In the genomic region with DNA sequence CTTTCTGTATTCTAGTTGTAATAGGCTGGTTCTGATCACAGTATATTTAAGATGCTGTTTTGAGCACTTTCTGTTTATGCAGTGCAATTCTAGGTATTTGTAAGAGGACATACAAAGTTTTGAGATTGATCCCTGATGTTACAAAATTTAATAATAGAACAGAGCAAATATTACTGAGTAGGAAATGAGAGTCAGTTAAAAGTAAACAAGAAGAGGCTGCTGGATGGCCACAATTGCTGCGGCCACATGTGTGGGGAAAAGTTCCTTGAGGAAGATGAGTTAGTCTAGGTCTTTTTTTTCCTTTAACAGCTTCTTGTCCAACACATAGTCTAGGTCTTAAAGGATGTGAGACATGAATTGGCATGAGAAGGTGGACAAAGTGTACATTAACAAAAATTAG, we compare ENCODE assay signal across 19 cellular contexts. TPM values are rescaled to one million over a fixed set of nuclear protein-coding genes. Genes with fewer than 3 reads are reported as not detected.
DNase-seq lines count a peak whose midpoint lies in the region; ATAC-seq and TF ChIP-seq lines count a peak whose summit lies in the region.
"Had no signal": no experiment of that assay in that cellular context is flagged by ENCODE, and none has a peak within 500 bp of the region (broad histone marks: within the 10 kb centered on the region; RNA-seq: fewer than 3 reads in every experiment).

No MANE protein-coding gene starts in this region.

- WGBS in right lobe of liver (ENCODE audit: insufficient coverage, low coverage, low lambda C conversion rate, missing lambda C conversion rate): 5% methylated on average over 1 of the region's 1 CpG
- WGBS in stomach, 5 donors: 29 to 41% (median 34%) methylated on average over 1 of the region's 1 CpG

- H3K4me1 Mint-ChIP-seq in activated T-cell treated with anti-CD3 and anti-CD28 coated beads, Interleukin-2, amount 50 U/mL, for 72 hours (ENCODE audit: low read depth): peaks cover 59% of the 10 kb centered on the region
- H3K4me1 Mint-ChIP-seq in activated T-cell treated with anti-CD3 and anti-CD28 coated beads, Interleukin-2, amount 50 U/mL, for 4 hours (ENCODE audit: low read depth): peaks cover 62% of the 10 kb centered on the region
- H3K4me1 Mint-ChIP-seq in activated naive CD8-positive, alpha-beta T cell treated with anti-CD3 and anti-CD28 coated beads, Interleukin-2, amount 10 ng/mL, durations not matched to agents 7 days and 5 days: peaks cover 35% of the 10 kb centered on the region

- TF ChIP-seq CTCF in right lobe of liver (IDR thresholded peaks at IDR 0.05) (no peak), stomach (IDR thresholded peaks at IDR 0.05) (no peak)

- H3K4me1 ChIP-seq in right lobe of liver: peaks cover 0 to 50% (median 8%) of the 10 kb centered on the region in 4 donors
- H3K4me1 ChIP-seq in stomach: peaks cover 17 to 83% (median 54%) of the 10 kb centered on the region in 4 donors

- no peak overlapping the region for H3K27ac ChIP-seq in right lobe of liver
- peak overlapping the region in 3 of 5 donors; percentile 3 to 50 (median 42) for H3K27ac ChIP-seq in stomach
- H3K27ac ChIP-seq: PC-9 had no signal

- peak overlapping the region; percentile 9 to 67 for H3K4me3 Mint-ChIP-seq in activated T-cell treated with anti-CD3 and anti-CD28 coated beads, Interleukin-2, amount 50 U/mL, for 72 hours
- H3K4me3 Mint-ChIP-seq in activated T-cell treated with anti-CD3 and anti-CD28 coated beads, Interleukin-2, amount 50 U/mL, for 4 hours: no peak overlapping the region
- no peak overlapping the region for H3K4me3 Mint-ChIP-seq in activated naive CD8-positive, alpha-beta T cell treated with anti-CD3 and anti-CD28 coated beads, Interleukin-2, amount 10 ng/mL, durations not matched to agents 7 days and 5 days

- POLR2A ChIA-PET in activated naive CD8-positive, alpha-beta T cell treated with anti-CD3 and anti-CD28 coated beads, Interleukin-2, amount 10 ng/mL, durations not matched to agents 7 days and 5 days (lab: Charles Lee): interaction anchor here (1.1 to 4.7 kb wide), 2 partner anchors 11 to 20 kb away, joined by 4 to 36 read pairs; a partner anchor contains a TSS

- H3K4me3 ChIP-seq in right lobe of liver (no peak overlapping the region), stomach (no peak overlapping the region)
- H3K4me3 ChIP-seq: PC-9, thyroid gland had no signal

- TF ChIP-seq POLR2A in right lobe of liver (IDR thresholded peaks at IDR 0.05): no peak
- TF ChIP-seq POLR2A in stomach (IDR thresholded peaks at IDR 0.05): no peak

- ATAC-seq in activated T-cell treated with anti-CD3 and anti-CD28 coated beads, Interleukin-2, amount 50 U/mL, for 72 hours (replicated peaks in 1 of 2): no peak
- ATAC-seq in activated T-cell treated with anti-CD3 and anti-CD28 coated beads, Interleukin-2, amount 50 U/mL, for 4 hours: no peak
- no peak for ATAC-seq in activated naive CD8-positive, alpha-beta T cell treated with anti-CD3 and anti-CD28 coated beads, Interleukin-2, amount 10 ng/mL, durations not matched to agents 7 days and 5 days (ENCODE audit: low read depth)
- ATAC-seq in right lobe of liver: peak in 3 of 4 donors; percentile 25 to 56 (median 26)

- no peaks in the 10 kb centered on the region for H3K9me3 Mint-ChIP-seq in activated T-cell treated with anti-CD3 and anti-CD28 coated beads, Interleukin-2, amount 50 U/mL, for 72 hours
- H3K9me3 Mint-ChIP-seq in activated T-cell treated with anti-CD3 and anti-CD28 coated beads, Interleukin-2, amount 50 U/mL, for 4 hours: no peaks in the 10 kb centered on the region
- H3K9me3 Mint-ChIP-seq in activated naive CD8-positive, alpha-beta T cell treated with anti-CD3 and anti-CD28 coated beads, Interleukin-2, amount 10 ng/mL, durations not matched to agents 7 days and 5 days: no peaks in the 10 kb centered on the region

- H3K27me3 ChIP-seq in right lobe of liver (no peaks in the 10 kb centered on the region), stomach (no peaks in the 10 kb centered on the region)
- H3K27me3 ChIP-seq: thyroid gland had no signal

- H3K9me3 ChIP-seq in right lobe of liver (no peaks in the 10 kb centered on the region), stomach (no peaks in the 10 kb centered on the region)
- H3K9me3 ChIP-seq: thyroid gland had no signal

- TF ChIP-seq EP300 in stomach (IDR thresholded peaks at IDR 0.05): no peak

- no peak for DNase-seq in activated T-cell treated with anti-CD3 and anti-CD28 coated beads, Interleukin-2, amount 50 U/mL, for 72 hours
- DNase-seq in activated T-cell treated with anti-CD3 and anti-CD28 coated beads, Interleukin-2, amount 50 U/mL, for 4 hours: no peak
- no peak for DNase-seq in activated naive CD8-positive, alpha-beta T cell treated with anti-CD3 and anti-CD28 coated beads, Interleukin-2, amount 10 ng/mL, durations not matched to agents 7 days and 5 days
- no peak for DNase-seq in right lobe of liver
- DNase-seq in stomach: no peak
- no peak for DNase-seq in stimulated activated naive CD4-positive, alpha-beta T cell treated with Interleukin-2 at 50 U/mL for 16 hours (lab: John Stamatoyannopoulos, UW)
- no peak for DNase-seq in KG1 (lab: John Stamatoyannopoulos, UW)
- DNase-seq in NCI-H128 (lab: John Stamatoyannopoulos, UW; ENCODE audit: unreplicated experiment): no peak
- DNase-seq: activated CD4-positive, alpha-beta T cell treated with anti-CD3 and anti-CD28 coated beads for 1 hour; activated effector memory CD4-positive, alpha-beta T cell treated with Interleukin-2 at 50 U/mL for 16 hours; DND-41; erythroblast; hippocampal formation; left ventricle myocardium superior; NCI-H1092; NCI-H446 treated with DMSO at 0.1 percent for 48 hours; nucleus accumbens; PC-9; thyroid gland had no signal

- peak overlapping the region; percentile 90 for H3K27ac Mint-ChIP-seq in activated T-cell treated with anti-CD3 and anti-CD28 coated beads, Interleukin-2, amount 50 U/mL, for 72 hours
- H3K27ac Mint-ChIP-seq in activated naive CD8-positive, alpha-beta T cell treated with anti-CD3 and anti-CD28 coated beads, Interleukin-2, amount 10 ng/mL, durations not matched to agents 7 days and 5 days: peak overlapping the region; percentile 55

- H3K36me3 Mint-ChIP-seq in activated T-cell treated with anti-CD3 and anti-CD28 coated beads, Interleukin-2, amount 50 U/mL, for 72 hours (ENCODE audit: insufficient read depth in 2 of 2): peaks cover 0 to 2% of the 10 kb centered on the region in 2 donors
- H3K36me3 Mint-ChIP-seq in activated T-cell treated with anti-CD3 and anti-CD28 coated beads, Interleukin-2, amount 50 U/mL, for 4 hours (ENCODE audit: insufficient read depth): peaks cover 5% of the 10 kb centered on the region
- peaks cover 17% of the 10 kb centered on the region for H3K36me3 Mint-ChIP-seq in activated naive CD8-positive, alpha-beta T cell treated with anti-CD3 and anti-CD28 coated beads, Interleukin-2, amount 10 ng/mL, durations not matched to agents 7 days and 5 days

- no peaks in the 10 kb centered on the region for H3K36me3 ChIP-seq in right lobe of liver
- no peaks in the 10 kb centered on the region for H3K36me3 ChIP-seq in stomach
- H3K36me3 ChIP-seq: thyroid gland had no signal

- no peaks in the 10 kb centered on the region for H3K27me3 Mint-ChIP-seq in activated T-cell treated with anti-CD3 and anti-CD28 coated beads, Interleukin-2, amount 50 U/mL, for 72 hours (ENCODE audit: low read depth)
- H3K27me3 Mint-ChIP-seq in activated T-cell treated with anti-CD3 and anti-CD28 coated beads, Interleukin-2, amount 50 U/mL, for 4 hours (ENCODE audit: low read depth): no peaks in the 10 kb centered on the region
- no peaks in the 10 kb centered on the region for H3K27me3 Mint-ChIP-seq in activated naive CD8-positive, alpha-beta T cell treated with anti-CD3 and anti-CD28 coated beads, Interleukin-2, amount 10 ng/mL, durations not matched to agents 7 days and 5 days

- intact Hi-C loops in right lobe of liver (cut with DNase I): no loop called here
- intact Hi-C loops in stomach (cut with DNase I; ENCODE audit: low total_unique reads): no loop called here

RNA-seq across cellular contexts. Expression of a gene that starts 11.3 kb away (rescaled TPM):
- 10 to 100 TPM; 67.5 to 69.3 TPM for total RNA-seq in activated T-cell treated with anti-CD3 and anti-CD28 coated beads, Interleukin-2, amount 50 U/mL, for 72 hours
- total RNA-seq in activated T-cell treated with anti-CD3 and anti-CD28 coated beads, Interleukin-2, amount 50 U/mL, for 4 hours: 10 to 100 TPM; 76.6 to 79.1 (median 78.1) TPM
- total RNA-seq in activated naive CD8-positive, alpha-beta T cell treated with anti-CD3 and anti-CD28 coated beads, Interleukin-2, amount 10 ng/mL, durations not matched to agents 7 days and 5 days: 100 to 1,000 TPM; 111 to 118 TPM
- total RNA-seq in right lobe of liver (10 to 100 TPM; 26.8 to 51.9 (median 36.7) TPM), stomach (100 to 1,000 TPM in 3 of 5 donors, 10 to 100 TPM in 2; 77.3 to 419 (median 104) TPM)
- 10 to 100 TPM; 23.9 to 34.7 (median 24.9) TPM for polyA plus RNA-seq in stomach

RNA-seq across cellular contexts. Expression of a gene that starts 24.6 kb away (rescaled TPM):
- 10 to 100 TPM; 45.3 to 47.2 TPM for total RNA-seq in activated T-cell treated with anti-CD3 and anti-CD28 coated beads, Interleukin-2, amount 50 U/mL, for 72 hours
- 10 to 100 TPM; 27.5 to 39.3 (median 33.8) TPM for total RNA-seq in activated T-cell treated with anti-CD3 and anti-CD28 coated beads, Interleukin-2, amount 50 U/mL, for 4 hours
- total RNA-seq in activated naive CD8-positive, alpha-beta T cell treated with anti-CD3 and anti-CD28 coated beads, Interleukin-2, amount 10 ng/mL, durations not matched to agents 7 days and 5 days: 10 to 100 TPM; 62.8 to 64.6 TPM
- total RNA-seq in right lobe of liver (10 to 100 TPM; 19.1 to 45.0 (median 25.2) TPM), stomach (100 to 1,000 TPM in 4 of 5 donors, 10 to 100 TPM in 1; 31.8 to 185 (median 148) TPM)
- polyA plus RNA-seq in stomach: 100 to 1,000 TPM in 2 of 3 donors, 10 to 100 TPM in 1; 93.5 to 134 (median 128) TPM

RNA-seq across cellular contexts. Expression of a gene that starts 39.8 kb away (rescaled TPM):
- total RNA-seq in activated T-cell treated with anti-CD3 and anti-CD28 coated beads, Interleukin-2, amount 50 U/mL, for 72 hours: 10 to 100 TPM; 27.4 to 34.5 TPM
- total RNA-seq in activated T-cell treated with anti-CD3 and anti-CD28 coated beads, Interleukin-2, amount 50 U/mL, for 4 hours: 100 to 1,000 TPM in 2 of 3 donors, 10 to 100 TPM in 1; 98.6 to 122 (median 106) TPM
- total RNA-seq in activated naive CD8-positive, alpha-beta T cell treated with anti-CD3 and anti-CD28 coated beads, Interleukin-2, amount 10 ng/mL, durations not matched to agents 7 days and 5 days: 10 to 100 TPM; 31.3 to 33.0 TPM
- total RNA-seq in right lobe of liver (10 to 100 TPM in 2 of 6 experiments, 1 to 10 TPM in 4; 8.4 to 11.7 (median 9.0) TPM), stomach (10 to 100 TPM in 4 of 5 donors, 1 to 10 TPM in 1; 9.4 to 40.6 (median 31.9) TPM)
- 10 to 100 TPM; 17.0 to 30.0 (median 21.1) TPM for polyA plus RNA-seq in stomach

RNA-seq across cellular contexts. Expression of a gene that starts 51.4 kb away (rescaled TPM):
- 10 to 100 TPM; 32.8 to 41.9 TPM for total RNA-seq in activated T-cell treated with anti-CD3 and anti-CD28 coated beads, Interleukin-2, amount 50 U/mL, for 72 hours
- 10 to 100 TPM; 34.1 to 37.7 (median 35.2) TPM for total RNA-seq in activated T-cell treated with anti-CD3 and anti-CD28 coated beads, Interleukin-2, amount 50 U/mL, for 4 hours
- total RNA-seq in activated naive CD8-positive, alpha-beta T cell treated with anti-CD3 and anti-CD28 coated beads, Interleukin-2, amount 10 ng/mL, durations not matched to agents 7 days and 5 days: 10 to 100 TPM; 49.1 to 49.2 TPM
- total RNA-seq in right lobe of liver: 10 to 100 TPM in 5 of 6 experiments, 1 to 10 TPM in 1; 9.2 to 17.8 (median 11.8) TPM
- 100 to 1,000 TPM in 1 of 5 donors, 10 to 100 TPM in 4; 14.3 to 134 (median 25.5) TPM for total RNA-seq in stomach
- polyA plus RNA-seq in stomach: 10 to 100 TPM; 14.9 to 39.6 (median 20.0) TPM

Comparison
In these comparisons a context has a peak if more than half of its experiments do, and no peak if none do; other contexts are left out.
1. H3K4me3 Mint-ChIP-seq: peak in activated T-cell treated with anti-CD3 and anti-CD28 coated beads, Interleukin-2, amount 50 U/mL, for 72 hours (2 of 2); none in activated T-cell treated with anti-CD3 and anti-CD28 coated beads, Interleukin-2, amount 50 U/mL, for 4 hours (single experiment) and activated naive CD8-positive, alpha-beta T cell treated with anti-CD3 and anti-CD28 coated beads, Interleukin-2, amount 10 ng/mL, durations not matched to agents 7 days and 5 days (single experiment).
2. ATAC-seq: peak in right lobe of liver (3 of 4); none in activated T-cell treated with anti-CD3 and anti-CD28 coated beads, Interleukin-2, amount 50 U/mL, for 72 hours (0 of 2), activated T-cell treated with anti-CD3 and anti-CD28 coated beads, Interleukin-2, amount 50 U/mL, for 4 hours (0 of 2) and activated naive CD8-positive, alpha-beta T cell treated with anti-CD3 and anti-CD28 coated beads, Interleukin-2, amount 10 ng/mL, durations not matched to agents 7 days and 5 days (single experiment).
3. H3K27ac ChIP-seq: peak in stomach (3 of 5); none in right lobe of liver (0 of 3).